Comparison of ENCODE assay signal across 17 cellular contexts in genomic region chr6:49515485-49516146, GRCh38. TPM values are rescaled to one million over a fixed set of nuclear protein-coding genes. Genes with fewer than 3 reads are reported as not detected.
DNase-seq lines count a peak whose midpoint lies in the region; FAIRE-seq and TF ChIP-seq lines count a peak whose summit lies in the region.
"Had no signal": no experiment of that assay in that cellular context is flagged by ENCODE, and none has a peak within 500 bp of the region (broad histone marks: within the 10 kb centered on the region; RNA-seq: fewer than 3 reads in every experiment).

No MANE protein-coding gene starts in this region.

- H2BK120ac ChIP-seq in mesendoderm (ENCODE audit: low read depth, low read length) = no peak overlapping the region

- H3K4me3 Mint-ChIP-seq in progenitor cell of endocrine pancreas (ENCODE audit: low read depth) = no peak overlapping the region
- H3K4me3 Mint-ChIP-seq: CD4-positive, CD25-positive, alpha-beta regulatory T cell; GM23338; H9 had no signal

- H3K4me1 ChIP-seq in mesendoderm (ENCODE audit: control insufficient read depth, low read depth, low read length) = no peaks in the 10 kb centered on the region
- H3K4me1 ChIP-seq: BLaER1 treated with 17β-estradiol and CSF1 and Interleukin-3, amounts not matched to agents 10 nM and 100 nM had no signal

- H3K56ac ChIP-seq in mesendoderm (ENCODE audit: low read length) = no peak overlapping the region

- no peak overlapping the region for H3K9ac ChIP-seq in mesendoderm (ENCODE audit: low read length)
- H3K9ac ChIP-seq: BLaER1 treated with 17β-estradiol and CSF1 and Interleukin-3, amounts not matched to agents 10 nM and 100 nM had no signal

- no peaks in the 10 kb centered on the region for H3K36me3 ChIP-seq in mesendoderm (ENCODE audit: control insufficient read depth, insufficient read depth, low read length)
- H3K36me3 ChIP-seq: BLaER1 treated with 17β-estradiol and CSF1 and Interleukin-3, amounts not matched to agents 10 nM and 100 nM had no signal

- no CpG with 5 or more reads among the region's 10 CpGs for WGBS in mesendoderm (ENCODE audit: extremely low coverage, insufficient coverage, low lambda C conversion rate)

- peaks cover 4% of the 10 kb centered on the region for H3K9me3 Mint-ChIP-seq in progenitor cell of endocrine pancreas (ENCODE audit: low read depth)
- H3K9me3 Mint-ChIP-seq: GM23338, H9 had no signal

- POLR2A ChIA-PET in RWPE1 (lab: Yijun Ruan, JAX; ENCODE audit: low non-redundant PET) = no interaction called here

- no peak overlapping the region for H3K23ac ChIP-seq in mesendoderm (ENCODE audit: low read length)

- H3K79me1 ChIP-seq in mesendoderm (ENCODE audit: low read length) = no peaks in the 10 kb centered on the region

- H2BK15ac ChIP-seq in mesendoderm (replicated peaks; ENCODE audit: low read depth) = no peak overlapping the region

- H3K27me3 Mint-ChIP-seq in progenitor cell of endocrine pancreas = no peaks in the 10 kb centered on the region

- no peak overlapping the region for H3K4me2 ChIP-seq in mesendoderm (ENCODE audit: low read length)
- H3K4me2 ChIP-seq: BLaER1 treated with 17β-estradiol and CSF1 and Interleukin-3, amounts not matched to agents 10 nM and 100 nM; GM23338 had no signal

- H3K4ac ChIP-seq in mesendoderm (ENCODE audit: low read depth, low read length) = no peak overlapping the region

- no peak overlapping the region for H2AK5ac ChIP-seq in mesendoderm (ENCODE audit: low read length)

- no peaks in the 10 kb centered on the region for H3K79me2 ChIP-seq in mesendoderm (ENCODE audit: control insufficient read depth, insufficient read depth, low read length)

- H3K4me3 ChIP-seq in mesendoderm (ENCODE audit: low read length) = no peak overlapping the region
- H3K4me3 ChIP-seq: BLaER1 treated with 17β-estradiol and CSF1 and Interleukin-3, amounts not matched to agents 10 nM and 100 nM; GM12878; GM23338 had no signal

- H4K5ac ChIP-seq in mesendoderm (ENCODE audit: low read length) = no peak overlapping the region

- H4K8ac ChIP-seq in mesendoderm (ENCODE audit: low read depth, low read length) = no peak overlapping the region

- TF ChIP-seq CTCF in RWPE1 (conservative IDR thresholded peaks at IDR 0.05; ENCODE audit: low read depth) (no peak), progenitor cell of endocrine pancreas (IDR thresholded peaks at IDR 0.05; ENCODE audit: unreplicated experiment) (no peak)

- no peak overlapping the region for H3K27ac Mint-ChIP-seq in progenitor cell of endocrine pancreas
- H3K27ac Mint-ChIP-seq: CD4-positive, CD25-positive, alpha-beta regulatory T cell; GM23338; H9 had no signal

- FAIRE-seq in HTR-8/SVneo (lab: Jason Lieb, UNC) = no peak
- FAIRE-seq: GM12878, GM18507 had no signal

- no peaks in the 10 kb centered on the region for H3K27me3 ChIP-seq in mesendoderm (ENCODE audit: insufficient read depth, low read length, poor library complexity)
- H3K27me3 ChIP-seq: BLaER1 treated with 17β-estradiol and CSF1 and Interleukin-3, amounts not matched to agents 10 nM and 100 nM had no signal

- H2BK5ac ChIP-seq in mesendoderm (ENCODE audit: low read length) = no peak overlapping the region

- peak; percentile 11 for DNase-seq in A172 (ENCODE audit: low spot score)
- peak; percentile 24 for DNase-seq in HTR-8/SVneo (ENCODE audit: insufficient read length, low spot score)
- peak; percentile 34 for DNase-seq in RWPE1 (ENCODE audit: low spot score)
- DNase-seq in mesendoderm = peak; percentile 18
- no peak for DNase-seq in activated effector memory CD4-positive, alpha-beta T cell treated with Interleukin-2 at 50 U/mL for 16 hours
- DNase-seq in progenitor cell of endocrine pancreas (ENCODE audit: low spot score, unreplicated experiment) = no peak
- no peak for DNase-seq in DMS53 (lab: John Stamatoyannopoulos, UW)
- DNase-seq: 8988T; ACHN; CD4-positive, CD25-positive, alpha-beta regulatory T cell; H9 had no signal

- peaks cover 7% of the 10 kb centered on the region for H3K4me1 Mint-ChIP-seq in progenitor cell of endocrine pancreas (ENCODE audit: low read depth)
- H3K4me1 Mint-ChIP-seq: CD4-positive, CD25-positive, alpha-beta regulatory T cell had no signal

- H3K36me3 Mint-ChIP-seq in progenitor cell of endocrine pancreas (ENCODE audit: insufficient read depth) = no peaks in the 10 kb centered on the region
- H3K36me3 Mint-ChIP-seq: CD4-positive, CD25-positive, alpha-beta regulatory T cell had no signal

- H3K27ac ChIP-seq in RWPE1 = no peak overlapping the region
- no peak overlapping the region for H3K27ac ChIP-seq in mesendoderm (ENCODE audit: low read depth, low read length)
- H3K27ac ChIP-seq: BLaER1 treated with 17β-estradiol and CSF1 and Interleukin-3, amounts not matched to agents 10 nM and 100 nM had no signal

- H3K18ac ChIP-seq in mesendoderm (ENCODE audit: low read length) = no peak overlapping the region

- CTCF ChIA-PET in RWPE1 (lab: Yijun Ruan, JAX) = interaction anchor here (1.0 kb wide), 1 partner anchor 17 kb away, joined by 4 read pairs; no protein-coding TSS in a partner anchor

RNA-seq across cellular contexts. Expression of gene GLYATL3, which starts 15.9 kb away (rescaled TPM):
- total RNA-seq in A172 (2014; rRNA removed; shearing (Covaris generic)) = not detected in 2 replicates
- not detected for polyA plus RNA-seq in mesendoderm (2013, experiment 1 of 2)
- polyA plus RNA-seq in mesendoderm (2013, experiment 2 of 2) = not detected
- total RNA-seq in progenitor cell of endocrine pancreas = not detected in 2 replicates
- total RNA-seq: CD4-positive, CD25-positive, alpha-beta regulatory T cell; G401; GM12878; GM23338; H9; HT1080 had no signal
- polyA plus RNA-seq: CD4-positive, CD25-positive, alpha-beta regulatory T cell; GM12878; GM23338 had no signal

RNA-seq across cellular contexts. Expression of gene C6orf141, which starts 34.9 kb away (rescaled TPM):
- total RNA-seq in A172 (2014; rRNA removed; shearing (Covaris generic)) = 21.5 and 33.9 TPM in 2 replicates
- 0.95 TPM for polyA plus RNA-seq in mesendoderm (2013, experiment 1 of 2)
- polyA plus RNA-seq in mesendoderm (2013, experiment 2 of 2) = 1.1 TPM
- total RNA-seq in progenitor cell of endocrine pancreas = 9.4 and 12.3 TPM in 2 replicates
- total RNA-seq: CD4-positive, CD25-positive, alpha-beta regulatory T cell; GM12878 had no signal
- polyA plus RNA-seq: CD4-positive, CD25-positive, alpha-beta regulatory T cell had no signal

RNA-seq across cellular contexts. Expression of gene CENPQ, which starts 52.4 kb away (rescaled TPM):
- 26.0 and 32.8 TPM in 2 replicates for total RNA-seq in A172 (2014; rRNA removed; shearing (Covaris generic))
- polyA plus RNA-seq in mesendoderm (2013, experiment 1 of 2) = 19.6 TPM
- 20.2 TPM for polyA plus RNA-seq in mesendoderm (2013, experiment 2 of 2)
- 7.8 and 8.0 TPM in 2 replicates for total RNA-seq in progenitor cell of endocrine pancreas

RNA-seq across cellular contexts. Expression of gene MMUT, which starts 52.6 kb away (rescaled TPM):
- total RNA-seq in A172 (2014; rRNA removed; shearing (Covaris generic)) = 9.0 and 10.1 TPM in 2 replicates
- 6.7 TPM for polyA plus RNA-seq in mesendoderm (2013, experiment 1 of 2)
- 6.9 TPM for polyA plus RNA-seq in mesendoderm (2013, experiment 2 of 2)
- 26.4 and 26.6 TPM in 2 replicates for total RNA-seq in progenitor cell of endocrine pancreas

Comparison
In these comparisons a context has a peak if more than half of its experiments do, and no peak if none do; other contexts are left out.
1. DNase-seq: peak in A172 (single experiment), HTR-8/SVneo (single experiment), RWPE1 (single experiment) and mesendoderm (single experiment); none in activated effector memory CD4-positive, alpha-beta T cell treated with Interleukin-2 at 50 U/mL for 16 hours (single experiment), progenitor cell of endocrine pancreas (single experiment) and DMS53 (single experiment).